In the genomic region with DNA sequence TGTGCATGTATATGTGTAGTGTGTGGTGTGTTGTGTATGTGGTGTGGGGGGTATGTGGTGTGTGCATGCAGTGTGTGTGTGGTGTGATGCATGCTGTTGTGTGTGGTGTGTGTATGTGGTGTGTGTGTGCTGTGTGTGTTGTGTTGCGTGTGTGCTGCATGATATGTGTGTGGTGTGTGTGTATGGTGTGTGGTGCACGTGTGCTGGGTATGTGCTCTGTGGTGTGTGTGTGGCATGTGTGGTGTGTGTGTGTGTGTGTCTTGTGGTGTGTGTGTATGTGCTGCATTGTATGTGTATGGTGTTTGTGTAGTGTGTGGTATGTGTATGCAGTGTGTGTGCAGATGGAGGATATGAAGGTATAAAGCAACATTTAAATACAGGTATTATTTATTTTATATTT, we compare ENCODE assay signal across 1 cellular context.
TF ChIP-seq lines count a peak whose summit lies in the region.

No MANE protein-coding gene starts in this region.

TF ChIP-seq in GM12878, 131 proteins besides CTCF, POLR2A, EP300 and RAD21:
- TF ChIP-seq NR2C2 (IDR thresholded peaks at IDR 0.05; ENCODE audit: borderline replicate concordance, control insufficient read depth, insufficient read length, low read depth) (peak; percentile 46), ESRRA (IDR thresholded peaks at IDR 0.05; ENCODE audit: low read length) (no peak), RBBP5 (conservative IDR thresholded peaks at IDR 0.05) (no peak)
